In genomic region chr11:75492181-75492820, GRCh38 we compare ENCODE assay signal across 8 cellular contexts. TPM values are rescaled to one million over a fixed set of nuclear protein-coding genes. Genes with fewer than 3 reads are reported as not detected.
DNase-seq lines count a peak whose midpoint lies in the region; ATAC-seq and TF ChIP-seq lines count a peak whose summit lies in the region.

No MANE protein-coding gene starts in this region.

- TF ChIP-seq CTCF in CD14-positive monocyte (IDR thresholded peaks at IDR 0.05), result no peak

- DNase-seq in CD14-positive monocyte (ENCODE audit: low spot score), result peak; percentile 56
- peak; percentile 43 for DNase-seq in SKM-1 treated with dmso at 0.1 percent for 144 hours (lab: John Stamatoyannopoulos, UW; ENCODE audit: unreplicated experiment)
- DNase-seq in activated naive CD4-positive, alpha-beta T cell treated with anti-CD3 and anti-CD28 coated beads, Interleukin-2, amount 10 ng/mL, durations not matched to agents 7 days and 5 days, result peak; percentile 73
- peak; percentile 57 to 61 for DNase-seq in stimulated activated CD4-positive, alpha-beta T cell treated with anti-CD3 and anti-CD28 coated beads, Interleukin-2, amount 100 ng/mL, for 24 hours
- no peak for DNase-seq in DMS79 treated with DMSO at 0.1 percent for 48 hours (lab: John Stamatoyannopoulos, UW)
- DNase-seq in pons (ENCODE audit: low spot score), result no peak

- H3K27me3 Mint-ChIP-seq in CD14-positive monocyte (ENCODE audit: low read depth in 3 of 3), result peaks cover 0 to 2% (median 0%) of the 10 kb centered on the region in 3 donors
- peaks cover 4% of the 10 kb centered on the region for H3K27me3 Mint-ChIP-seq in activated naive CD4-positive, alpha-beta T cell treated with anti-CD3 and anti-CD28 coated beads, Interleukin-2, amount 10 ng/mL, durations not matched to agents 7 days and 5 days

- intact Hi-C loops in CD14-positive monocyte (cut with micrococcal nuclease), result no loop called here

- H3K36me3 Mint-ChIP-seq in CD14-positive monocyte, result peaks cover 15 to 18% of the 10 kb centered on the region in 2 donors
- H3K36me3 Mint-ChIP-seq in activated naive CD4-positive, alpha-beta T cell treated with anti-CD3 and anti-CD28 coated beads, Interleukin-2, amount 10 ng/mL, durations not matched to agents 7 days and 5 days, result no peaks in the 10 kb centered on the region

- H3K9me3 Mint-ChIP-seq in CD14-positive monocyte, result no peaks in the 10 kb centered on the region
- H3K9me3 Mint-ChIP-seq in activated naive CD4-positive, alpha-beta T cell treated with anti-CD3 and anti-CD28 coated beads, Interleukin-2, amount 10 ng/mL, durations not matched to agents 7 days and 5 days, result no peaks in the 10 kb centered on the region

- H3K27ac Mint-ChIP-seq in CD14-positive monocyte, result peak overlapping the region in 1 of 7 donors; percentile 53
- H3K27ac Mint-ChIP-seq in activated naive CD4-positive, alpha-beta T cell treated with anti-CD3 and anti-CD28 coated beads, Interleukin-2, amount 10 ng/mL, durations not matched to agents 7 days and 5 days, result peak overlapping the region; percentile 71

- H3K4me3 Mint-ChIP-seq in CD14-positive monocyte, result no peak overlapping the region
- H3K4me3 Mint-ChIP-seq in activated naive CD4-positive, alpha-beta T cell treated with anti-CD3 and anti-CD28 coated beads, Interleukin-2, amount 10 ng/mL, durations not matched to agents 7 days and 5 days, result no peak overlapping the region

- H3K4me1 Mint-ChIP-seq in CD14-positive monocyte, result peaks cover 10% of the 10 kb centered on the region
- peaks cover 26% of the 10 kb centered on the region for H3K4me1 Mint-ChIP-seq in activated naive CD4-positive, alpha-beta T cell treated with anti-CD3 and anti-CD28 coated beads, Interleukin-2, amount 10 ng/mL, durations not matched to agents 7 days and 5 days

- ATAC-seq in GM21786 (IDR thresholded peaks at IDR 0.05; ENCODE audit: unreplicated experiment) (peak; percentile 62), GM21367 (IDR thresholded peaks at IDR 0.05; ENCODE audit: unreplicated experiment) (no peak)

- CTCF ChIA-PET in activated naive CD4-positive, alpha-beta T cell treated with anti-CD3 and anti-CD28 coated beads, Interleukin-2, amount 10 ng/mL, durations not matched to agents 7 days and 5 days (lab: Charles Lee), result no interaction called here

RNA-seq across cellular contexts. Expression of gene GDPD5, which starts 33.4 kb away (rescaled TPM):
- polyA plus RNA-seq in CD14-positive monocyte, result 1 to 10 TPM; 4.9 to 7.6 TPM

RNA-seq across cellular contexts. Expression of gene KLHL35, which starts 59.3 kb away (rescaled TPM):
- polyA plus RNA-seq in CD14-positive monocyte, result under 1 TPM in 1 of 2 donors, not detected in 1; 0.33 TPM

Comparison
In these comparisons a context has a peak if more than half of its experiments do, and no peak if none do; other contexts are left out.
1. DNase-seq: peak in CD14-positive monocyte (single experiment), SKM-1 treated with dmso at 0.1 percent for 144 hours (single experiment), activated naive CD4-positive, alpha-beta T cell treated with anti-CD3 and anti-CD28 coated beads, Interleukin-2, amount 10 ng/mL, durations not matched to agents 7 days and 5 days (single experiment) and stimulated activated CD4-positive, alpha-beta T cell treated with anti-CD3 and anti-CD28 coated beads, Interleukin-2, amount 100 ng/mL, for 24 hours (2 of 2); none in DMS79 treated with DMSO at 0.1 percent for 48 hours (single experiment) and pons (single experiment).